In the genomic region with DNA sequence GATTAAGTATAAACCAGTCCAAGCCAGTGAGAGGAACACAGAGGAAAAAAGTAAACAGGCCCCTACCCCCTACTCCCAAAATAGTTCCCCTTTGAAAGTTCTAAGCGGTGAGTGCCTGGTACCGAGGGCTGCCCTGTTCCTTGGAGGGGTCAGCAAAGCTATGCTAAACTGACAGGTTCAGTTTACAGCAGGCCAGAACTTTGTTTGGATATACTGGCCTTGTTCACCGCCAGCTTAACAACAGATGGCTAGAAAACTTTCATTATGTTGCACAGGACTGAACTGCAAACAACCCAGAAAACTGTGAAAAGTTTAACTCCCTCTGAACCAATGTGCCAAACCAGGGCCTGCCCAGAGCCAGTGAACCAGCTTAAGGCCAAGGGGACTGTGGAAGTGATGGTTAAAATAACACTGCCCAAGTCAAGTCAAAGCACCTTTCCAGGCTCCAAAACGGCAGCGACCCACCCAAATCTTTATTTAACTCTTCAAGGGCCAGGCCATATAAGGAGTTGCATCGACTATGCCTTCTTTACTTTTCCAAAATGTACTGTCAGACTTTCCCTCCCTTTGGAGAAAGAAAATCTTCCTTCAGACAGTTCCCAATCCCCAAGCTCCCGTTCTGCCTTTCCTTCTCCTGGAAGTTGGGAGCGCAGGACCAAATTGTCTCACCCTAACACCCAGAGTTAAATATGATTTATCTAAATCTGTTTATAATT, we compare ENCODE assay signal across 11 cellular contexts.
DNase-seq lines count a peak whose midpoint lies in the region; ATAC-seq, FAIRE-seq and TF ChIP-seq lines count a peak whose summit lies in the region.
"Had no signal": no experiment of that assay in that cellular context is flagged by ENCODE, and none has a peak within 500 bp of the region (broad histone marks: within the 10 kb centered on the region; RNA-seq: fewer than 3 reads in every experiment).

No MANE protein-coding gene starts in this region.

- FAIRE-seq in H1 (lab: Jason Lieb, UNC) = peak; percentile 19

- peak overlapping the region in 3 of 12 donors; percentile 12 to 85 (median 16) for H3K27ac ChIP-seq in heart left ventricle
- no peak overlapping the region for H3K27ac ChIP-seq in H1 (ENCODE audit: low read depth, low read length)
- H3K27ac ChIP-seq in naive thymus-derived CD4-positive, alpha-beta T cell (ENCODE audit: low read depth, low read length) = peak overlapping the region; percentile 50
- H3K27ac ChIP-seq in upper lobe of left lung = peak overlapping the region in 3 of 4 donors; percentile 13 to 56 (median 42)
- no peak overlapping the region for H3K27ac ChIP-seq in osteoblast (ENCODE audit: low read depth, low read length)

- TF ChIP-seq RAD21 in H1 (IDR thresholded peaks at IDR 0.05 in 1 of 2, conservative IDR thresholded peaks at IDR 0.05 in 1 of 2; ENCODE audit: low read depth in 2 of 2, low read length in 2 of 2) = no peak

- no peak overlapping the region for H2BK5ac ChIP-seq in H1 (ENCODE audit: low read depth, low read length)

- no peak overlapping the region for H3K4me2 ChIP-seq in H1 (ENCODE audit: insufficient read depth in 1 of 2, low read depth in 2 of 2, low read length in 2 of 2)
- no peak overlapping the region for H3K4me2 ChIP-seq in osteoblast (ENCODE audit: insufficient read depth, low read length)

- intact Hi-C loops in left cardiac atrium (cut with DNase I) = loop anchor here in 1 of 2 donors (10.0 kb wide), 1 partner anchor 69 kb away; no protein-coding TSS in a partner anchor
- intact Hi-C loops in heart left ventricle (cut with DNase I) = loop anchor here in 4 of 10 donors (10.0 kb wide), 3 partner anchors 89 to 449 kb away; a partner anchor contains a TSS
- intact Hi-C loops in naive thymus-derived CD4-positive, alpha-beta T cell (cut with micrococcal nuclease) = no loop called here

- no peak for TF ChIP-seq POLR2A in heart left ventricle (IDR thresholded peaks at IDR 0.05)
- no peak for TF ChIP-seq POLR2A in H1 (IDR thresholded peaks at IDR 0.05; ENCODE audit: control extremely low read depth in 1 of 2, low read depth in 2 of 2, low read length in 2 of 2)
- no peak for TF ChIP-seq POLR2A in upper lobe of left lung (IDR thresholded peaks at IDR 0.05)

- CTCF ChIA-PET in H1 (lab: Charles Lee; ENCODE audit: partially characterized antibody) = interaction anchor here (1.1 kb wide), 1 partner anchor 113 kb away, joined by 3 read pairs; no protein-coding TSS in a partner anchor
- CTCF ChIA-PET in naive thymus-derived CD4-positive, alpha-beta T cell (lab: Charles Lee) = interaction anchor here (0.6 kb wide), 1 partner anchor 78 kb away, joined by 3 read pairs; no protein-coding TSS in a partner anchor

- H3K4me3 ChIP-seq in heart left ventricle (no peak overlapping the region), H1 (ENCODE audit: extremely low read depth in 1 of 4, insufficient read depth in 2 of 4, low read depth in 3 of 4, low read length in 4 of 4) (no peak overlapping the region), upper lobe of left lung (no peak overlapping the region), osteoblast (ENCODE audit: insufficient read depth, low read length) (no peak overlapping the region)
- no peak overlapping the region for H3K4me3 ChIP-seq in naive thymus-derived CD4-positive, alpha-beta T cell (ENCODE audit: low read length)

- H3K79me2 ChIP-seq in H1 (ENCODE audit: control insufficient read depth in 1 of 2, insufficient read depth in 2 of 2, low read length in 2 of 2) = no peaks in the 10 kb centered on the region
- peaks cover 11% of the 10 kb centered on the region for H3K79me2 ChIP-seq in osteoblast (ENCODE audit: insufficient read depth, low read length)

- no peak overlapping the region for H4K8ac ChIP-seq in H1 (ENCODE audit: extremely low read depth, insufficient read depth, low read length)

- H3K4me3 Mint-ChIP-seq in naive thymus-derived CD4-positive, alpha-beta T cell = peak overlapping the region in 7 of 10 donors; percentile 3 to 91 (median 38)

- no peaks in the 10 kb centered on the region for H4K20me1 ChIP-seq in H1 (replicated peaks in 1 of 2; ENCODE audit: control insufficient read depth in 1 of 2, insufficient read depth in 2 of 2, low read length in 2 of 2)
- H4K20me1 ChIP-seq in osteoblast (ENCODE audit: insufficient read depth, low read length) = peaks cover 2% of the 10 kb centered on the region

- H3K9ac ChIP-seq in H1 (replicated peaks in 1 of 4; ENCODE audit: extremely low read depth in 1 of 4, low read depth in 3 of 4, low read length in 3 of 4) = no peak overlapping the region; a peak in 1 of 7 replicates

- no peaks in the 10 kb centered on the region for H3K23me2 ChIP-seq in H1 (ENCODE audit: low read depth, low read length)

- peaks cover 3% of the 10 kb centered on the region for H3K79me1 ChIP-seq in H1 (ENCODE audit: low read depth, low read length)

- H3K27me3 Mint-ChIP-seq in naive thymus-derived CD4-positive, alpha-beta T cell = no peaks in the 10 kb centered on the region

- H3K4me1 Mint-ChIP-seq in naive thymus-derived CD4-positive, alpha-beta T cell = peaks cover 36 to 96% (median 92%) of the 10 kb centered on the region in 7 donors

- H3K27me3 ChIP-seq in heart left ventricle = no peaks in the 10 kb centered on the region
- peaks cover 0 to 1% (median 0%) of the 10 kb centered on the region in 4 experiments; a peak in 2 of 7 replicates for H3K27me3 ChIP-seq in H1 (replicated peaks in 1 of 4; ENCODE audit: control insufficient read depth in 3 of 4, extremely low read depth in 1 of 4, insufficient read depth in 3 of 4, low read length in 3 of 4)
- H3K27me3 ChIP-seq in naive thymus-derived CD4-positive, alpha-beta T cell (ENCODE audit: control insufficient read depth in 2 of 2, insufficient read depth in 2 of 2, low read length in 2 of 2) = no peaks in the 10 kb centered on the region
- H3K27me3 ChIP-seq in upper lobe of left lung = no peaks in the 10 kb centered on the region
- no peaks in the 10 kb centered on the region for H3K27me3 ChIP-seq in osteoblast (ENCODE audit: insufficient read depth, low read length)

- H3K14ac ChIP-seq in H1 (ENCODE audit: insufficient read length) = no peak overlapping the region

- no peak overlapping the region for H2BK15ac ChIP-seq in H1 (ENCODE audit: low read length)

- no peak overlapping the region for H3K56ac ChIP-seq in H1 (replicated peaks; ENCODE audit: insufficient read length, low read depth, low read length)

- H2AK5ac ChIP-seq in H1 (ENCODE audit: low read depth, low read length) = no peak overlapping the region

- H3K9me3 ChIP-seq in heart left ventricle = no peaks in the 10 kb centered on the region
- H3K9me3 ChIP-seq in H1 (ENCODE audit: insufficient read depth in 2 of 2, low read depth in 1 of 2, low read length in 1 of 2) = no peaks in the 10 kb centered on the region
- H3K9me3 ChIP-seq in naive thymus-derived CD4-positive, alpha-beta T cell (ENCODE audit: control insufficient read depth in 2 of 3, low read length in 3 of 3) = no peaks in the 10 kb centered on the region
- no peaks in the 10 kb centered on the region for H3K9me3 ChIP-seq in upper lobe of left lung
- no peaks in the 10 kb centered on the region for H3K9me3 ChIP-seq in osteoblast (ENCODE audit: low read depth, low read length)

- DNase-seq in left cardiac atrium (no peak), heart left ventricle (no peak), H1 (ENCODE audit: low read depth in 1 of 2, low spot score in 2 of 2) (no peak), upper lobe of left lung (no peak), DMS153 (lab: John Stamatoyannopoulos, UW) (no peak), osteoblast (ENCODE audit: insufficient read length, low spot score, missing footprints) (no peak), GM13976 (ENCODE audit: low spot score) (no peak)
- DNase-seq in naive thymus-derived CD4-positive, alpha-beta T cell = no peak
- DNase-seq: activated CD8-positive, alpha-beta memory T cell treated with anti-CD3 and anti-CD28 coated beads, Interleukin-2, amount 50 U/mL, for 4 hours; T-helper 9 cell; trophoblast cell had no signal

- H2BK20ac ChIP-seq in H1 (ENCODE audit: low read length) = no peak overlapping the region

- H2AFZ ChIP-seq in H1 (ENCODE audit: low read length) (no peak overlapping the region), osteoblast (ENCODE audit: low read length) (no peak overlapping the region)

- no peak overlapping the region for H4K5ac ChIP-seq in H1 (ENCODE audit: insufficient read length, low read depth, low read length)

- no peak overlapping the region for H3K23ac ChIP-seq in H1 (ENCODE audit: insufficient read length)

- H3K36me3 ChIP-seq in heart left ventricle (no peaks in the 10 kb centered on the region), H1 (ENCODE audit: control insufficient read depth in 2 of 4, insufficient read depth in 4 of 4, low read length in 3 of 4) (no peaks in the 10 kb centered on the region), upper lobe of left lung (no peaks in the 10 kb centered on the region), osteoblast (ENCODE audit: insufficient read depth, low read length) (no peaks in the 10 kb centered on the region)
- H3K36me3 ChIP-seq in naive thymus-derived CD4-positive, alpha-beta T cell (ENCODE audit: control insufficient read depth in 2 of 3, insufficient read depth in 3 of 3, low read length in 3 of 3) = peaks cover 0 to 6% (median 5%) of the 10 kb centered on the region in 3 experiments

- H3K27ac Mint-ChIP-seq in naive thymus-derived CD4-positive, alpha-beta T cell = peak overlapping the region in 8 of 9 donors; percentile 85 to 98 (median 96)

- ATAC-seq in left cardiac atrium = peak; percentile 13 to 22
- no peak for ATAC-seq in heart left ventricle
- no peak for ATAC-seq in naive thymus-derived CD4-positive, alpha-beta T cell
- no peak for ATAC-seq in upper lobe of left lung (ENCODE audit: low FRiP score in 2 of 2)

- no peak overlapping the region for H3K18ac ChIP-seq in H1 (ENCODE audit: extremely low read depth, low read length)

- H2BK120ac ChIP-seq in H1 (replicated peaks; ENCODE audit: low read depth, low read length) = no peak overlapping the region

- H3K4me1 ChIP-seq in heart left ventricle (peaks cover 0 to 50% (median 28%) of the 10 kb centered on the region in 12 donors), H1 (replicated peaks in 1 of 4; ENCODE audit: control insufficient read depth in 3 of 4, insufficient read depth in 4 of 4, low read length in 3 of 4) (peaks cover 4 to 32% (median 20%) of the 10 kb centered on the region in 4 experiments), upper lobe of left lung (peaks cover 29 to 50% (median 35%) of the 10 kb centered on the region in 4 donors), osteoblast (ENCODE audit: insufficient read depth, low read length) (peaks cover 8% of the 10 kb centered on the region)
- H3K4me1 ChIP-seq in naive thymus-derived CD4-positive, alpha-beta T cell (ENCODE audit: control insufficient read depth in 2 of 2, insufficient read depth in 2 of 2, low read length in 2 of 2) = peaks cover 15 to 60% of the 10 kb centered on the region in 2 donors

- H2BK12ac ChIP-seq in H1 (ENCODE audit: low read depth, low read length) = no peak overlapping the region

- POLR2A ChIA-PET in H1 (lab: Charles Lee; ENCODE audit: partially characterized antibody) = interaction anchor here (0.6 to 1.7 kb wide), 2 partner anchors 9 kb away, joined by 3 read pairs; no protein-coding TSS in a partner anchor
- POLR2A ChIA-PET in naive thymus-derived CD4-positive, alpha-beta T cell (lab: Charles Lee) = interaction anchor here (0.5 to 1.2 kb wide), 3 partner anchors 15 to 166 kb away, joined by 3 to 4 read pairs (median 4); no protein-coding TSS in a partner anchor

- no peaks in the 10 kb centered on the region for H3K9me3 Mint-ChIP-seq in naive thymus-derived CD4-positive, alpha-beta T cell

- TF ChIP-seq EP300 in H1 (IDR thresholded peaks at IDR 0.05; ENCODE audit: borderline replicate concordance in 1 of 2, low read depth in 2 of 2, low read length in 2 of 2) (no peak), upper lobe of left lung (IDR thresholded peaks at IDR 0.05) (no peak)

- no peak overlapping the region for H4K91ac ChIP-seq in H1 (replicated peaks; ENCODE audit: insufficient read length, low read length)

- in situ Hi-C loops in GM13976 (cut with MboI; ENCODE audit: low sequenced_read_pairs, unreplicated experiment) = no loop called here

- no peak overlapping the region for H3K4ac ChIP-seq in H1 (replicated peaks; ENCODE audit: insufficient read length, low read depth, low read length)

- 43 to 60% (median 53%) methylated on average over 8 of the region's 8 CpGs for WGBS in heart left ventricle, 4 donors
- 77% methylated on average over 8 of the region's 8 CpGs; no CpG with 5 or more reads in 1 of the 2 experiments for WGBS in H1 (ENCODE audit: extremely low coverage in 1 of 2, insufficient coverage in 1 of 2, insufficient read length in 1 of 2, insufficient replicate concordance in 2 of 2, low coverage in 1 of 2, low lambda C conversion rate in 2 of 2, missing lambda C conversion rate in 1 of 2), 2 experiments
- 45 to 66% methylated on average over 8 of the region's 8 CpGs for WGBS in upper lobe of left lung, 2 donors

- peaks cover 4 to 20% (median 8%) of the 10 kb centered on the region in 5 donors for H3K36me3 Mint-ChIP-seq in naive thymus-derived CD4-positive, alpha-beta T cell

- TF ChIP-seq CTCF in heart left ventricle (IDR thresholded peaks at IDR 0.05) = no peak
- no peak for TF ChIP-seq CTCF in H1 (IDR thresholded peaks at IDR 0.05; ENCODE audit: control extremely low read depth in 1 of 3, insufficient read depth in 1 of 3, low read depth in 1 of 3, low read length in 3 of 3)
- TF ChIP-seq CTCF in upper lobe of left lung (IDR thresholded peaks at IDR 0.05) = no peak
- no peak for TF ChIP-seq CTCF in osteoblast (IDR thresholded peaks at IDR 0.05; ENCODE audit: extremely low read depth, low read depth, low read length)
- TF ChIP-seq CTCF in GM13976 (IDR thresholded peaks at IDR 0.05; ENCODE audit: borderline replicate concordance, control extremely low read depth, extremely low read depth, insufficient read depth, missing control alignments) = no peak

Comparison
In these comparisons a context has a peak if more than half of its experiments do, and no peak if none do; other contexts are left out.
1. ATAC-seq: peak in left cardiac atrium (2 of 2); none in heart left ventricle (0 of 4), naive thymus-derived CD4-positive, alpha-beta T cell (single experiment) and upper lobe of left lung (0 of 2).
2. H3K27ac ChIP-seq: peak in naive thymus-derived CD4-positive, alpha-beta T cell (single experiment) and upper lobe of left lung (3 of 4); none in H1 (single experiment) and osteoblast (single experiment).